In the genomic region with DNA sequence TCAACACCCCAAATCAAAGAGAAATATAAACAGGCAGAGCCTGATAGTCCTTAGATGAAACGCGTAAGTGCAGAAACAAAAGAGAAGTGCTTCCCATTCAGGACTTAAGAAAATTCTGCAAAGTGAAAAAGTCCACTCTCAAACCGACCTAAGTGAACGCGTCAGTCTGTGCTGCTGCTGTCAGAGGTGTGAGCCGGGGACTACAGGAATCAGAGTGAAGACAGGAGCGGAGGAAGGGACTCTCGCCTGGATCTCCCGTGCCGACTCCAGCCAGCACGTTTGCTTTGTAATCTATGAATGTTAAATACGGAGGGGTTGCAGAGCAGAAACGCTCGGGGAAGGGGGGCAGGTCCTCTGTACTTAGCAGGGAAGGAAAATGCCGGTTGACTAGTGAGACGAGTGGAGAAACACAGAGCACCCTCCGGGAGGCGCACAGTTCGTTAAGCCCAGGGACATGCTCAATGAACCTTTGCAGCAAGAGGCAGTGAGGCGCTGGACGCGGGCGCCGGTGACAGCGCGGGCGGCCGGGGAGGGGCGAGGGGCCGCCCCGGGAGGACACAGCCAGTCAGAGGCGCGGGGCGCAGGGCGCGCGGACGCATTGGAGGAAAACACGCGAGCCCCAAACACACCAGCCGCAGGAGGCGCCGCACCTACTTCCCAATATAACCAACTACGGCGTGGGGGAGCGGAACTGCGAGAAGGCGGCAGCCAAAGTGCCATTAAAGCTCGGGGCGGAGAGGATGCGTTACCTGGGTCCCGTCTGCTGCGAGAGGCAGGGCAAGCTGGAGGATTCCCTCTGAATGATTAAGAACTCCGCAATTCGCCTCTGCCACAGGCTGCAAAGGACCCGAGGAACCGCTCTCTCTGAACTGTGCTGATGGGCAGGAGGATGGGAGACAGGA, we compare ENCODE assay signal across 8 cellular contexts. TPM values are rescaled to one million over a fixed set of nuclear protein-coding genes. Genes with fewer than 3 reads are reported as not detected.
A peak's percentile ranks its signal among the peaks of the same experiment; 100 is the strongest.
DNase-seq lines count a peak whose midpoint lies in the region; ATAC-seq and TF ChIP-seq lines count a peak whose summit lies in the region.

A gene (plus strand): TSS at position 626 of the 902 bp plus-strand sequence.

- H3K27ac Mint-ChIP-seq in stimulated activated effector memory CD8-positive, alpha-beta T cell treated with anti-CD3 and anti-CD28 coated beads, Interleukin-12 subunit alpha, Interleukin-12 subunit beta, amount 100 ng/mL, for 72 hours, result no peak within 1 kb of the TSS

- peak; percentile 60 for ATAC-seq in left colon
- peak; percentile 13 for ATAC-seq in stimulated activated effector memory CD8-positive, alpha-beta T cell treated with anti-CD3 and anti-CD28 coated beads, Interleukin-12 subunit alpha, Interleukin-12 subunit beta, amount 100 ng/mL, for 72 hours
- no peak for ATAC-seq in GM21619 (IDR thresholded peaks at IDR 0.05; ENCODE audit: unreplicated experiment)

- peak within 1 kb of the TSS; percentile 22 for H3K4me3 Mint-ChIP-seq in stimulated activated effector memory CD8-positive, alpha-beta T cell treated with anti-CD3 and anti-CD28 coated beads, Interleukin-12 subunit alpha, Interleukin-12 subunit beta, amount 100 ng/mL, for 72 hours

- peaks cover 7% of the 10 kb centered on the region for H3K4me1 Mint-ChIP-seq in stimulated activated effector memory CD8-positive, alpha-beta T cell treated with anti-CD3 and anti-CD28 coated beads, Interleukin-12 subunit alpha, Interleukin-12 subunit beta, amount 100 ng/mL, for 72 hours

- TF ChIP-seq CTCF in cardiac fibroblast (IDR thresholded peaks at IDR 0.05; ENCODE audit: low read depth, low read length), result no peak

- intact Hi-C loops in left colon (cut with DNase I, micrococcal nuclease), result no loop called here

- H3K4me3 ChIP-seq in cardiac fibroblast (replicated peaks in 1 of 2; ENCODE audit: low read depth in 2 of 2, low read length in 2 of 2), result peak within 1 kb of the TSS; percentile 41 to 45

- H3K36me3 Mint-ChIP-seq in stimulated activated effector memory CD8-positive, alpha-beta T cell treated with anti-CD3 and anti-CD28 coated beads, Interleukin-12 subunit alpha, Interleukin-12 subunit beta, amount 100 ng/mL, for 72 hours, result peaks cover 4% of the 10 kb centered on the region

- H3K9me3 Mint-ChIP-seq in stimulated activated effector memory CD8-positive, alpha-beta T cell treated with anti-CD3 and anti-CD28 coated beads, Interleukin-12 subunit alpha, Interleukin-12 subunit beta, amount 100 ng/mL, for 72 hours, result peaks cover 8% of the 10 kb centered on the region

- DNase-seq in GM03348 (ENCODE audit: low spot score) (peak; percentile 50), HPDE6-E6E7 (ENCODE audit: extremely low spot score) (peak; percentile 19), SHP77 treated with DMSO at 0.1 percent for 48 hours (lab: John Stamatoyannopoulos, UW) (peak; percentile 88), cardiac fibroblast (ENCODE audit: low read depth in 2 of 2) (peak; percentile 39 to 46), left colon (peak in 1 of 2 donors; percentile 23), cortex of kidney (lab: John Stamatoyannopoulos, UW) (no peak)
- no peak for DNase-seq in stimulated activated effector memory CD8-positive, alpha-beta T cell treated with anti-CD3 and anti-CD28 coated beads, Interleukin-12 subunit alpha, Interleukin-12 subunit beta, amount 100 ng/mL, for 72 hours (ENCODE audit: low spot score in 2 of 2)

RNA-seq across cellular contexts. Expression of the gene that starts here (rescaled TPM):
- not detected for total RNA-seq in left colon

Comparison
In these comparisons a context has a peak if more than half of its experiments do, and no peak if none do; other contexts are left out.
1. Peak in ATAC-seq in left colon; RNA of the gene not detected or under 1 TPM.
2. DNase-seq: peak in GM03348 (single experiment), HPDE6-E6E7 (single experiment), SHP77 treated with DMSO at 0.1 percent for 48 hours (single experiment) and cardiac fibroblast (2 of 2); none in stimulated activated effector memory CD8-positive, alpha-beta T cell treated with anti-CD3 and anti-CD28 coated beads, Interleukin-12 subunit alpha, Interleukin-12 subunit beta, amount 100 ng/mL, for 72 hours (0 of 2) and cortex of kidney (single experiment).